9 cellular contexts compared by ENCODE assay signal in genomic region chr15:95025924-95026728, GRCh38.
DNase-seq lines count a peak whose midpoint lies in the region; ATAC-seq, FAIRE-seq and TF ChIP-seq lines count a peak whose summit lies in the region.
"Had no signal": no experiment of that assay in that cellular context is flagged by ENCODE, and none has a peak within 500 bp of the region (broad histone marks: within the 10 kb centered on the region; RNA-seq: fewer than 3 reads in every experiment).

No MANE protein-coding gene starts in this region.

- peak; percentile 92 for FAIRE-seq in K562 (lab: Jason Lieb, UNC)
- FAIRE-seq: colon had no signal

- TF ChIP-seq RAD21 in K562 (CRISPR knock-in tag; conservative IDR thresholded peaks at IDR 0.05 in 1 of 2, IDR thresholded peaks at IDR 0.05 in 1 of 2) = peak; percentile 47 to 76

- H3K9me1 ChIP-seq in K562 (ENCODE audit: control insufficient read depth, insufficient read depth, low read length) = no peaks in the 10 kb centered on the region

- BruUV-seq in K562 (replicated peaks; lab: Mats Ljungman, UMichigan) = no TSS peak

- ATAC-seq in activated T-cell treated with anti-CD3 and anti-CD28 coated beads, Interleukin-2, amount 50 U/mL, for 72 hours (replicated peaks in 1 of 2) = no peak
- peak; percentile 98 for ATAC-seq in K562
- ATAC-seq in lower lobe of right lung = no peak
- ATAC-seq in HG03135 (IDR thresholded peaks at IDR 0.05; ENCODE audit: unreplicated experiment) = no peak

- POLR2A ChIA-PET in K562 (lab: Yijun Ruan, JAX) = no interaction called here
- POLR2A ChIA-PET in CD8-positive, alpha-beta memory T cell (lab: Charles Lee) = no interaction called here

- no peaks in the 10 kb centered on the region for H4K20me1 ChIP-seq in K562 (replicated peaks; ENCODE audit: control insufficient read depth, insufficient read depth, low read length)

- no peaks in the 10 kb centered on the region for H3K27me3 Mint-ChIP-seq in activated T-cell treated with anti-CD3 and anti-CD28 coated beads, Interleukin-2, amount 50 U/mL, for 72 hours (ENCODE audit: low read depth)
- no peaks in the 10 kb centered on the region for H3K27me3 Mint-ChIP-seq in CD8-positive, alpha-beta memory T cell

- H3K4me3 Mint-ChIP-seq in activated T-cell treated with anti-CD3 and anti-CD28 coated beads, Interleukin-2, amount 50 U/mL, for 72 hours = no peak overlapping the region
- H3K4me3 Mint-ChIP-seq in CD8-positive, alpha-beta memory T cell = no peak overlapping the region

- H3K9me3 Mint-ChIP-seq in activated T-cell treated with anti-CD3 and anti-CD28 coated beads, Interleukin-2, amount 50 U/mL, for 72 hours = no peaks in the 10 kb centered on the region
- peaks cover 2 to 20% (median 4%) of the 10 kb centered on the region in 5 donors for H3K9me3 Mint-ChIP-seq in CD8-positive, alpha-beta memory T cell

- no peaks in the 10 kb centered on the region for H3K36me3 Mint-ChIP-seq in activated T-cell treated with anti-CD3 and anti-CD28 coated beads, Interleukin-2, amount 50 U/mL, for 72 hours (ENCODE audit: insufficient read depth in 2 of 2)
- no peaks in the 10 kb centered on the region for H3K36me3 Mint-ChIP-seq in CD8-positive, alpha-beta memory T cell

- no peaks in the 10 kb centered on the region for H3K79me2 ChIP-seq in K562 (ENCODE audit: control insufficient read depth, insufficient read depth, low read length)

- TF ChIP-seq CTCF in K562 (IDR thresholded peaks at IDR 0.05 in 2 of 3, conservative IDR thresholded peaks at IDR 0.05 in 1 of 3; ENCODE audit: insufficient read depth in 2 of 3, low read depth in 1 of 3, low read length in 3 of 3) (peak; percentile 59 to 76 (median 64)), lower lobe of right lung (IDR thresholded peaks at IDR 0.05) (peak; percentile 57)

- WGBS in K562 (ENCODE audit: insufficient coverage, low coverage, missing lambda C conversion rate) = 51% methylated on average over 5 of the region's 5 CpGs

- H3K27me3 ChIP-seq in K562 (ENCODE audit: control insufficient read depth in 2 of 2, insufficient read depth in 2 of 2, low read length in 2 of 2) = no peaks in the 10 kb centered on the region
- no peaks in the 10 kb centered on the region for H3K27me3 ChIP-seq in lower lobe of right lung (ENCODE audit: low read depth)
- no peaks in the 10 kb centered on the region for H3K27me3 ChIP-seq in CD8-positive, alpha-beta memory T cell (ENCODE audit: insufficient read depth, low read length, poor library complexity, severe bottlenecking)

- no peaks in the 10 kb centered on the region; the same call in 1 of the 3 replicates for H3K36me3 ChIP-seq in K562 (ENCODE audit: control insufficient read depth, insufficient read depth, low read length)
- no peaks in the 10 kb centered on the region for H3K36me3 ChIP-seq in lower lobe of right lung
- no peaks in the 10 kb centered on the region for H3K36me3 ChIP-seq in CD8-positive, alpha-beta memory T cell (ENCODE audit: insufficient read depth, low read length)

- CTCF ChIA-PET in K562 (lab: Yijun Ruan, JAX; ENCODE audit: low intra/inter-chr PET ratio) = no interaction called here
- CTCF ChIA-PET in CD8-positive, alpha-beta memory T cell (lab: Charles Lee) = no interaction called here

- DNase-seq in activated T-cell treated with anti-CD3 and anti-CD28 coated beads, Interleukin-2, amount 50 U/mL, for 72 hours = peak; percentile 18 to 23
- no peak for DNase-seq in activated T-cell treated with anti-CD3 and anti-CD28 coated beads, Interleukin-2, amount 50 U/mL, for 1 hour
- DNase-seq in M059J (ENCODE audit: low read depth) (peak; percentile 39), K562 (ENCODE audit: extremely low read depth in 1 of 4, low spot score in 3 of 4) (peak; percentile 60 to 80 (median 64)), lower lobe of right lung (no peak), epidermal melanocyte (ENCODE audit: insufficient read length, low spot score) (no peak)
- no peak for DNase-seq in CD8-positive, alpha-beta memory T cell

- no peak for TF ChIP-seq POLR2A in K562 (conservative IDR thresholded peaks at IDR 0.05)

- H3K4me1 ChIP-seq in K562 (replicated peaks in 1 of 2; ENCODE audit: control insufficient read depth in 2 of 2, insufficient read depth in 2 of 2, low read length in 2 of 2) (no peaks in the 10 kb centered on the region), lower lobe of right lung (no peaks in the 10 kb centered on the region)
- H3K4me1 ChIP-seq in CD8-positive, alpha-beta memory T cell (ENCODE audit: insufficient read depth, low read length) = no peaks in the 10 kb centered on the region

- no peak overlapping the region for H3K9ac ChIP-seq in K562 (ENCODE audit: insufficient read depth in 1 of 2, low read depth in 2 of 2, low read length in 2 of 2)

- H3K4me1 Mint-ChIP-seq in activated T-cell treated with anti-CD3 and anti-CD28 coated beads, Interleukin-2, amount 50 U/mL, for 72 hours (ENCODE audit: low read depth) = no peaks in the 10 kb centered on the region
- H3K4me1 Mint-ChIP-seq in CD8-positive, alpha-beta memory T cell = no peaks in the 10 kb centered on the region

- H3K4me3 ChIP-seq in K562 = no peak overlapping the region
- no peak overlapping the region for H3K4me3 ChIP-seq in lower lobe of right lung
- no peak overlapping the region for H3K4me3 ChIP-seq in CD8-positive, alpha-beta memory T cell (ENCODE audit: low read length)

- H3K27ac ChIP-seq in K562 (ENCODE audit: extremely low read depth, low read depth, low read length) = no peak overlapping the region
- no peak overlapping the region for H3K27ac ChIP-seq in lower lobe of right lung
- H3K27ac ChIP-seq in CD8-positive, alpha-beta memory T cell (ENCODE audit: low read depth, low read length) = no peak overlapping the region

- no peak overlapping the region for H2AFZ ChIP-seq in K562 (ENCODE audit: low read depth, low read length)

- no peak for TF ChIP-seq EP300 in K562 (IDR thresholded peaks at IDR 0.05; ENCODE audit: low read length)

- H3K27ac Mint-ChIP-seq in activated T-cell treated with anti-CD3 and anti-CD28 coated beads, Interleukin-2, amount 50 U/mL, for 72 hours = no peak overlapping the region
- H3K27ac Mint-ChIP-seq in CD8-positive, alpha-beta memory T cell = no peak overlapping the region

- H3K9me3 ChIP-seq in K562 (replicated peaks; ENCODE audit: control insufficient read depth, insufficient read depth, low read depth, low read length) (no peaks in the 10 kb centered on the region), lower lobe of right lung (no peaks in the 10 kb centered on the region)
- no peaks in the 10 kb centered on the region for H3K9me3 ChIP-seq in CD8-positive, alpha-beta memory T cell (ENCODE audit: low read length)

- in situ Hi-C loops in K562 (cut with MboI) = no loop called here

- intact Hi-C loops in K562 (cut with micrococcal nuclease) (loop anchor here (1.0 to 10.0 kb wide), 6 partner anchors 146 to 829 kb away; no protein-coding TSS in a partner anchor), lower lobe of right lung (cut with DNase I) (no loop called here)

- no peak overlapping the region for H3K4me2 ChIP-seq in K562 (ENCODE audit: insufficient read depth, low read length)

TF ChIP-seq in K562, 482 proteins besides CTCF, POLR2A, EP300 and RAD21 (continues in another document):
- TF ChIP-seq MIER1 (IDR thresholded peaks at IDR 0.05; ENCODE audit: low read depth) = no peak
- peak; percentile 82; the same call in 1 of the 2 replicates for TF ChIP-seq TOE1 (IDR thresholded peaks at IDR 0.05; ENCODE audit: borderline replicate concordance)
- TF ChIP-seq TOE1 (CRISPR knock-in tag; IDR thresholded peaks at IDR 0.05; ENCODE audit: borderline replicate concordance, low read depth) = no peak

Comparison
In these comparisons a context has a peak if more than half of its experiments do, and no peak if none do; other contexts are left out.
1. DNase-seq: peak in activated T-cell treated with anti-CD3 and anti-CD28 coated beads, Interleukin-2, amount 50 U/mL, for 72 hours (2 of 2), M059J (single experiment) and K562 (4 of 4); none in activated T-cell treated with anti-CD3 and anti-CD28 coated beads, Interleukin-2, amount 50 U/mL, for 1 hour (single experiment), lower lobe of right lung (single experiment), epidermal melanocyte (single experiment) and CD8-positive, alpha-beta memory T cell (0 of 5).